In the genomic region with DNA sequence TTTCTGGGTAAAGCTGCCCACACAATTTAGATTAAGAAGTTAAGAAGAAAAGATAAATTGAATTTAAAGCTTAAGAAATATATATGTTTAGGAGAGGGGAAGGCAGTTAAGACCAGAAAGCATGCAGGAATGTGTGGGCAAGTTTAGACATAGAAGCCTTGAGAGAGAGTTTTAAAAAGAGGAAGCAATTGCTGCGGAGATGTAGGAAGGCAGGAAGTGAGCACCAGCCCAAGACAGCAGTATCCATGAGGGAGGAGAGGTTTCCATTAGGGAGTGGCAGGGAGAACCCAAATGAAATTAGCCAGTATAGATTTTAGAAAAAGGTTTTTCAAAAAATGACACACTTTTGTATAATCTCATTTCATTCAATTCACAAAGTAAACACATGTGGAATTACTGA, we compare ENCODE assay signal across 18 cellular contexts. TPM values are rescaled to one million over a fixed set of nuclear protein-coding genes. Genes with fewer than 3 reads are reported as not detected.
"Had no signal": no experiment of that assay in that cellular context is flagged by ENCODE, and none has a peak within 500 bp of the region (broad histone marks: within the 10 kb centered on the region; RNA-seq: fewer than 3 reads in every experiment).

No MANE protein-coding gene starts in this region.

- H3K4me1 ChIP-seq: psoas muscle, upper lobe of left lung had no signal

- DNase-seq: activated CD4-positive, alpha-beta T cell treated with anti-CD3 and anti-CD28 coated beads, Interleukin-2, amount 50 U/mL, for 1 hour; activated CD4-positive, CD25-positive, alpha-beta regulatory T cell; activated naive CD4-positive, alpha-beta T cell treated with anti-CD3 and anti-CD28 coated beads for 36 hours; activated T-cell treated with anti-CD3 and anti-CD28 coated beads for 4 hours; glutamatergic neuron; left cardiac atrium; natural killer cell; nucleus accumbens; psoas muscle; stimulated activated CD4-positive, alpha-beta T cell treated with anti-CD3 and anti-CD28 coated beads, Interleukin-2, amount 100 ng/mL, for 48 hours; stimulated activated naive CD8-positive, alpha-beta T cell treated with anti-CD3 and anti-CD28 coated beads, Interleukin-15, Interleukin-2, amounts not matched to agents 100 U/mL and 50 U/mL, for 24 hours; T1000; upper lobe of left lung had no signal

- H3K9me3 Mint-ChIP-seq: activated naive CD4-positive, alpha-beta T cell treated with anti-CD3 and anti-CD28 coated beads for 36 hours had no signal

- H3K27me3 Mint-ChIP-seq: activated T-helper 17 cell treated with anti-CD3 and anti-CD28 coated beads, Interleukin-2, amount 50 U/mL, for 72 hours; central memory CD8-positive, alpha-beta T cell had no signal

- H3K4me3 ChIP-seq: lung, psoas muscle, upper lobe of left lung had no signal

- H3K36me3 Mint-ChIP-seq: natural killer cell had no signal

- H3K27ac ChIP-seq: psoas muscle, upper lobe of left lung had no signal

- H3K4me3 Mint-ChIP-seq: activated naive CD4-positive, alpha-beta T cell treated with anti-CD3 and anti-CD28 coated beads for 36 hours; activated T-helper 17 cell treated with anti-CD3 and anti-CD28 coated beads, Interleukin-2, amount 50 U/mL, for 72 hours; central memory CD8-positive, alpha-beta T cell; natural killer cell had no signal

- H3K27me3 ChIP-seq: upper lobe of left lung had no signal

- H3K27ac Mint-ChIP-seq: activated naive CD4-positive, alpha-beta T cell treated with anti-CD3 and anti-CD28 coated beads for 36 hours; activated T-helper 17 cell treated with anti-CD3 and anti-CD28 coated beads, Interleukin-2, amount 50 U/mL, for 72 hours; natural killer cell had no signal

- H3K9me3 ChIP-seq: psoas muscle, upper lobe of left lung had no signal

- H3K4me1 Mint-ChIP-seq: activated T-helper 17 cell treated with anti-CD3 and anti-CD28 coated beads, Interleukin-2, amount 50 U/mL, for 72 hours; central memory CD8-positive, alpha-beta T cell; natural killer cell had no signal

- H3K36me3 ChIP-seq: upper lobe of left lung had no signal

- ATAC-seq: activated T-helper 17 cell treated with anti-CD3 and anti-CD28 coated beads, Interleukin-2, amount 50 U/mL, for 72 hours; left cardiac atrium; natural killer cell; psoas muscle; sciatic nerve; stimulated activated naive CD8-positive, alpha-beta T cell treated with anti-CD3 and anti-CD28 coated beads, Interleukin-15, Interleukin-2, amounts not matched to agents 100 U/mL and 50 U/mL, for 24 hours had no signal

RNA-seq across cellular contexts. Expression of a gene that starts 24.3 kb away (rescaled TPM):
- total RNA-seq: activated CD8-positive, alpha-beta memory T cell treated with anti-CD3 and anti-CD28 coated beads for 36 hours; activated T-helper 17 cell treated with anti-CD3 and anti-CD28 coated beads, Interleukin-2, amount 50 U/mL, for 72 hours had no signal

RNA-seq across cellular contexts. Expression of a gene that starts 35.3 kb away (rescaled TPM):
- total RNA-seq: activated naive CD4-positive, alpha-beta T cell treated with anti-CD3 and anti-CD28 coated beads for 36 hours; activated T-helper 17 cell treated with anti-CD3 and anti-CD28 coated beads, Interleukin-2, amount 50 U/mL, for 72 hours; natural killer cell had no signal
